8 cellular contexts compared by ENCODE assay signal in the genomic region with DNA sequence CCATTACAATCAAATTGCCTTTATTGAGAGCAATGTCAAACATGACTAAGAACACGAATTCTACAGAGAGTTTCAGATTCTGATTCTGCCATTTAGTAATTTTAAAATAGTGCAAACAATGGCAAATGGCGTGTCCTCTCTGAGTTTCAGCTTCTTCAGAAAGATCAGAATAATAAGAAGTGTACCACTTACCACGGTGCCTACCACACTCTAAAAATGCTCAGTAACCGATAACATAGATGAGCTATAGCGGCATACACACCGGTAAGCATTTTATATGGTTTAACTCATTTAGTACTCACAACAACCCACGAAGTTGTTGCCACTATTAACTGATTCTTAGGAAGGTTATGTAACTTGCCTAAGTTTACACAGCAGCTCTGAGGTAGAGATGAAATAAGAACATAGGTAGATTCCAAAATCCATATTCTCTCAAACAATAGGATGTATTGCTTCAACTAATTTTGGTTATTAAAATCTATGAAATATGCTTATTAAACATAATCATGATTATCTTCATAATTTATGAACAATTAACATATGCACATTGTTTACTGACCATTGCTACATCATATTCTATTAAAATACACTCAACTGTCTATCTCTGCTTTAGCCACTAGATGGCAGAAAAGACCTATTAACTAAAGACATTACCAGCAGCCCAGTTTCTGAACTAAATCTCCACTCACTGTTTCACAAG. TPM values are rescaled to one million over a fixed set of nuclear protein-coding genes. Genes with fewer than 3 reads are reported as not detected.
DNase-seq lines count a peak whose midpoint lies in the region; ATAC-seq, FAIRE-seq and TF ChIP-seq lines count a peak whose summit lies in the region.

No MANE protein-coding gene starts in this region.

- DNase-seq in NCI-H460 (ENCODE audit: extremely low read depth, low read depth) (peak; percentile 65), K562 (ENCODE audit: extremely low read depth in 1 of 4, low spot score in 3 of 4) (peak; percentile 5 to 43 (median 18)), kidney (no peak), urothelium cell line (ENCODE audit: low spot score) (peak; percentile 10)
- no peak for DNase-seq in NK-92 treated with Interleukin-12 subunit alpha and Interleukin-12 subunit beta, amount 100 ng/mL, for 24 hours (lab: John Stamatoyannopoulos, UW)

- H3K36me3 ChIP-seq in DOHH2 (ENCODE audit: control insufficient read depth, low read length): no peaks in the 10 kb centered on the region
- H3K36me3 ChIP-seq in K562 (ENCODE audit: control insufficient read depth, insufficient read depth, low read length): no peaks in the 10 kb centered on the region
- H3K36me3 ChIP-seq in kidney (ENCODE audit: control insufficient read depth in 1 of 2, insufficient read depth in 2 of 2, low read length in 2 of 2): no peaks in the 10 kb centered on the region

- no peaks in the 10 kb centered on the region for H3K9me1 ChIP-seq in K562 (ENCODE audit: control insufficient read depth, insufficient read depth, low read length)

- no peaks in the 10 kb centered on the region for H4K20me1 ChIP-seq in DOHH2 (ENCODE audit: control insufficient read depth, insufficient read depth, low read depth, low read length)
- H4K20me1 ChIP-seq in K562 (replicated peaks; ENCODE audit: control insufficient read depth, insufficient read depth, low read length): no peaks in the 10 kb centered on the region

- no peak for TF ChIP-seq EP300 in K562 (IDR thresholded peaks at IDR 0.05; ENCODE audit: low read length)

- peak; percentile 67 for TF ChIP-seq CTCF in DOHH2 (IDR thresholded peaks at IDR 0.05; ENCODE audit: low read depth, low read length, poor library complexity, severe bottlenecking)
- TF ChIP-seq CTCF in K562 (IDR thresholded peaks at IDR 0.05 in 2 of 3, conservative IDR thresholded peaks at IDR 0.05 in 1 of 3; ENCODE audit: insufficient read depth in 2 of 3, low read depth in 1 of 3, low read length in 3 of 3): peak; percentile 23 to 70 (median 49); a peak in 4 of 6 replicates
- peak; percentile 71 for TF ChIP-seq CTCF in kidney (IDR thresholded peaks at IDR 0.05; ENCODE audit: borderline replicate concordance, extremely low read depth, insufficient read depth)

- H3K9ac ChIP-seq in K562 (ENCODE audit: insufficient read depth in 1 of 2, low read depth in 2 of 2, low read length in 2 of 2) (no peak overlapping the region), kidney (ENCODE audit: low read length in 2 of 2) (no peak overlapping the region)

- no peak overlapping the region for H3K27ac ChIP-seq in DOHH2 (ENCODE audit: low read depth, low read length)
- no peak overlapping the region for H3K27ac ChIP-seq in K562 (ENCODE audit: extremely low read depth, low read depth, low read length)
- no peak overlapping the region for H3K27ac ChIP-seq in kidney (ENCODE audit: low read depth in 2 of 2, low read length in 2 of 2)

- peak; percentile 75 for ATAC-seq in GM19468 (IDR thresholded peaks at IDR 0.05; ENCODE audit: extremely low read depth, unreplicated experiment)
- peak; percentile 97 for ATAC-seq in HG03457 (IDR thresholded peaks at IDR 0.05; ENCODE audit: unreplicated experiment)
- peak; percentile 76; the same call in 2 of the 3 replicates for ATAC-seq in K562

- intact Hi-C loops in K562 (cut with micrococcal nuclease): loop anchor here (1.0 to 5.0 kb wide), 3 partner anchors 183 to 1046 kb away; partner anchors contain the start of gene NTS
- intact Hi-C loops in kidney (cut with DNase I): loop anchor here (10.0 kb wide), 1 partner anchor 151 kb away; no protein-coding TSS in a partner anchor

- H3F3A ChIP-seq in DOHH2 (ENCODE audit: control insufficient read depth, insufficient read depth): no peaks in the 10 kb centered on the region

- peak; percentile 69 to 84 for TF ChIP-seq RAD21 in K562 (CRISPR knock-in tag; conservative IDR thresholded peaks at IDR 0.05 in 1 of 2, IDR thresholded peaks at IDR 0.05 in 1 of 2)

- H3K4me2 ChIP-seq in DOHH2 (ENCODE audit: low read length) (no peak overlapping the region), K562 (ENCODE audit: insufficient read depth, low read length) (no peak overlapping the region)

- in situ Hi-C loops in K562 (cut with MboI): no loop called here

- no peaks in the 10 kb centered on the region for H3K9me2 ChIP-seq in DOHH2 (replicated peaks; ENCODE audit: control insufficient read depth, low read length)

- H3K9me3 ChIP-seq in DOHH2 (ENCODE audit: control insufficient read depth, insufficient read depth, low read length) (no peaks in the 10 kb centered on the region), K562 (replicated peaks; ENCODE audit: control insufficient read depth, insufficient read depth, low read depth, low read length) (no peaks in the 10 kb centered on the region), kidney (ENCODE audit: control insufficient read depth in 1 of 2, low read length in 2 of 2) (no peaks in the 10 kb centered on the region)

- CTCF ChIA-PET in K562 (lab: Yijun Ruan, JAX; ENCODE audit: low intra/inter-chr PET ratio): interaction anchor here (0.7 to 0.8 kb wide), 2 partner anchors 156 kb away, joined by 3 to 4 read pairs; no protein-coding TSS in a partner anchor

- WGBS in K562 (ENCODE audit: insufficient coverage, low coverage, missing lambda C conversion rate): 1% methylated on average over 7 of the region's 7 CpGs

- FAIRE-seq in K562 (lab: Jason Lieb, UNC) (no peak), kidney (lab: Jason Lieb, UNC) (peak; percentile 98), urothelium cell line (lab: Jason Lieb, UNC) (no peak)

- H3K27me3 ChIP-seq in DOHH2 (ENCODE audit: control insufficient read depth, low read length): no peaks in the 10 kb centered on the region
- no peaks in the 10 kb centered on the region for H3K27me3 ChIP-seq in K562 (ENCODE audit: control insufficient read depth in 2 of 2, insufficient read depth in 2 of 2, low read length in 2 of 2)

- no peak for TF ChIP-seq POLR2A in K562 (conservative IDR thresholded peaks at IDR 0.05)

- H3K4me1 ChIP-seq in DOHH2 (ENCODE audit: control insufficient read depth, low read length): peaks cover 29% of the 10 kb centered on the region
- H3K4me1 ChIP-seq in K562 (replicated peaks in 1 of 2; ENCODE audit: control insufficient read depth in 2 of 2, insufficient read depth in 2 of 2, low read length in 2 of 2): no peaks in the 10 kb centered on the region
- H3K4me1 ChIP-seq in kidney (ENCODE audit: control insufficient read depth in 1 of 2, insufficient read depth in 1 of 2, low read depth in 1 of 2, low read length in 2 of 2): no peaks in the 10 kb centered on the region

- H3K79me2 ChIP-seq in DOHH2 (ENCODE audit: control insufficient read depth, low read length) (no peaks in the 10 kb centered on the region), K562 (ENCODE audit: control insufficient read depth, insufficient read depth, low read length) (no peaks in the 10 kb centered on the region)

- POLR2A ChIA-PET in K562 (lab: Yijun Ruan, JAX): no interaction called here

- H2AFZ ChIP-seq in K562 (ENCODE audit: low read depth, low read length): no peak overlapping the region

- no TSS peak for BruUV-seq in K562 (replicated peaks; lab: Mats Ljungman, UMichigan)

- H3K4me3 ChIP-seq in DOHH2 (ENCODE audit: low read length) (no peak overlapping the region), K562 (no peak overlapping the region), kidney (ENCODE audit: low read length in 2 of 2) (no peak overlapping the region)

TF ChIP-seq in K562, 482 proteins besides CTCF, POLR2A, EP300 and RAD21 (continues in another document):
- TF ChIP-seq SRSF1 (IDR thresholded peaks at IDR 0.05; ENCODE audit: low read depth, low read length) (no peak), MAFG (tag; conservative IDR thresholded peaks at IDR 0.05) (peak; percentile 38; the same call in 1 of the 2 replicates)
- TF ChIP-seq, protein P1, sequence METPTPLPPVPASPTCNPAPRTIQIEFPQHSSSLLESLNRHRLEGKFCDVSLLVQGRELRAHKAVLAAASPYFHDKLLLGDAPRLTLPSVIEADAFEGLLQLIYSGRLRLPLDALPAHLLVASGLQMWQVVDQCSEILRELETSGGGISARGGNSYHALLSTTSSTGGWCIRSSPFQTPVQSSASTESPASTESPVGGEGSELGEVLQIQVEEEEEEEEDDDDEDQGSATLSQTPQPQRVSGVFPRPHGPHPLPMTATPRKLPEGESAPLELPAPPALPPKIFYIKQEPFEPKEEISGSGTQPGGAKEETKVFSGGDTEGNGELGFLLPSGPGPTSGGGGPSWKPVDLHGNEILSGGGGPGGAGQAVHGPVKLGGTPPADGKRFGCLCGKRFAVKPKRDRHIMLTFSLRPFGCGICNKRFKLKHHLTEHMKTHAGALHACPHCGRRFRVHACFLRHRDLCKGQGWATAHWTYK (CRISPR knock-in tag; IDR thresholded peaks at IDR 0.05): no peak

RNA-seq across cellular contexts. Expression of gene SLC6A15, which starts 38.3 kb away (rescaled TPM):
- 78.3 and 90.1 TPM in 2 replicates for total RNA-seq in NCI-H460 (2014; rRNA removed; shearing (Covaris generic))
- polyA plus RNA-seq in NCI-H460 (2014; cell fraction: nucleus; rRNA removed): 23.3 and 48.3 TPM in 2 replicates
- total RNA-seq in K562 (2011; cell fraction: chromatin; rRNA removed; ENCODE audit: low replicate concordance): not detected in 2 replicates
- not detected in 2 replicates for total RNA-seq in K562 (2011; cell fraction: nucleolus; rRNA removed)
- not detected in 2 replicates for total RNA-seq in K562 (2011; cell fraction: nucleoplasm; rRNA removed)
- total RNA-seq in K562 (2014; rRNA removed): not detected in 2 replicates
- not detected in 2 replicates for total RNA-seq in K562 (2014; rRNA removed; fragmentation: Illumina TruSeq; extraction: Trizol)
- not detected in 2 replicates for total RNA-seq in K562 (2015; rRNA removed; fragmentation: Illumina TruSeq; extraction: Trizol)
- total RNA-seq in K562 (2021): not detected in 2 replicates
- not detected in 2 replicates for polyA plus RNA-seq in K562 (2011; rRNA removed)
- not detected in 2 replicates for polyA plus RNA-seq in K562 (2011; cell fraction: cytosol; rRNA removed)
- not detected in 2 replicates for polyA plus RNA-seq in K562 (2011; cell fraction: nucleus; rRNA removed)
- polyA plus RNA-seq in K562 (2012): not detected in 2 replicates
- not detected in 2 replicates for polyA plus RNA-seq in K562 (2014; fragmentation: Illumina TruSeq; extraction: Trizol)
- polyA plus RNA-seq in K562 (2014; fragmentation: Nextera tagmentation; extraction: Ambion mirVana): not detected
- polyA plus RNA-seq in K562 (2014; rRNA removed): not detected in 2 replicates
- not detected in 2 replicates for polyA minus RNA-seq in K562 (2011; rRNA and poly(A)+ RNA removed)
- 2.4 TPM in 1 of 2 replicates, not detected in the other for polyA minus RNA-seq in K562 (2011; cell fraction: cytosol; rRNA and poly(A)+ RNA removed)
- polyA minus RNA-seq in K562 (2011; cell fraction: nucleus; rRNA and poly(A)+ RNA removed): 0.89 TPM in 1 of 2 replicates, not detected in the other
- total RNA-seq in kidney: 0.28 TPM
- polyA plus RNA-seq in kidney (ENCODE audit: insufficient read depth, low read depth, low replicate concordance): not detected

Comparison
In these comparisons a context has a peak if more than half of its experiments do, and no peak if none do; other contexts are left out.
1. DNase-seq: peak in NCI-H460 (single experiment), K562 (4 of 4) and urothelium cell line (single experiment); none in kidney (single experiment) and NK-92 treated with Interleukin-12 subunit alpha and Interleukin-12 subunit beta, amount 100 ng/mL, for 24 hours (single experiment).
2. RNA of gene SLC6A15, which starts 38.3 kb away (total RNA-seq): 78.3 to 90.1 TPM in NCI-H460; 0.28 TPM in kidney (single experiment) and not detected in K562; every median in the first group is over 10 times any median in the second.
3. Peak in every context shown above with its lines, with median percentiles within 50 percentile points of each other: CTCF ChIP-seq and ATAC-seq.